In the genomic region with DNA sequence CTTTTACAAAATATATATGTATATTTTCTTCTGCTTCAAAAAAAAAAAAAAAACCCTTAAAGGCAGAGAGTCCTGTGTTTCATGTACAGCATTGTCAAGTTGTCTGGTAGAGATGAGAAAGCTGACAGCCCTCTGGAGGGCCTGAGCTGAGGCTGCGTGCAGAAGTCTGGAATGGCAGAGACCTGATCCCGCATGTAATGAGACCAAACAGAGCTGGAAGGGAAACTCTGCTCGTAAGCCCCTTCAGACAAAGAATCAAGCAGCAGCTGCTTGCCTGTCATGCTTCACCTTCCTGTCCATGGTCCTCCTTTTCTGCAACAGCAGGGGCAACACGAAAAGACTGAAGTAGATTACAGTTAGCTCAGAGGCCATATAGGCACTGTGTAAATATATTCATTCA, we compare ENCODE assay signal across 17 cellular contexts.
DNase-seq lines count a peak whose midpoint lies in the region; ATAC-seq and TF ChIP-seq lines count a peak whose summit lies in the region.
"Had no signal": no experiment of that assay in that cellular context is flagged by ENCODE, and none has a peak within 500 bp of the region (broad histone marks: within the 10 kb centered on the region; RNA-seq: fewer than 3 reads in every experiment).

No MANE protein-coding gene starts in this region.

- H3K36me3 ChIP-seq in smooth muscle cell (ENCODE audit: low read depth) (no peaks in the 10 kb centered on the region), mucosa of descending colon (ENCODE audit: low read depth) (no peaks in the 10 kb centered on the region), gastroesophageal sphincter (no peaks in the 10 kb centered on the region)

- H2AFZ ChIP-seq in smooth muscle cell (ENCODE audit: low read depth): peak overlapping the region; percentile 75

- no peak for TF ChIP-seq POLR2A in gastroesophageal sphincter (IDR thresholded peaks at IDR 0.05)

- 26% methylated on average over 4 of the region's 4 CpGs for WGBS in smooth muscle cell (ENCODE audit: low lambda C conversion rate)
- WGBS in gastroesophageal sphincter (ENCODE audit: low coverage in 1 of 2), 2 donors: 13 to 40% methylated on average over 4 of the region's 4 CpGs

- H3K4me3 ChIP-seq in smooth muscle cell (no peak overlapping the region), mucosa of descending colon (no peak overlapping the region), gastroesophageal sphincter (no peak overlapping the region)
- H3K4me3 ChIP-seq: A549 had no signal

- H4K20me1 ChIP-seq in smooth muscle cell (ENCODE audit: low read depth): no peaks in the 10 kb centered on the region

- H3K4me1 ChIP-seq in smooth muscle cell (ENCODE audit: low read depth) (peaks cover 25% of the 10 kb centered on the region), mucosa of descending colon (ENCODE audit: low read depth) (no peaks in the 10 kb centered on the region), gastroesophageal sphincter (no peaks in the 10 kb centered on the region)
- H3K4me1 ChIP-seq: A549 had no signal

- no peak overlapping the region for H3K9ac ChIP-seq in smooth muscle cell (ENCODE audit: low read depth)

- H3K9me3 ChIP-seq in smooth muscle cell (replicated peaks; ENCODE audit: low read depth): no peaks in the 10 kb centered on the region
- H3K9me3 ChIP-seq in mucosa of descending colon: no peaks in the 10 kb centered on the region
- no peaks in the 10 kb centered on the region for H3K9me3 ChIP-seq in gastroesophageal sphincter
- H3K9me3 ChIP-seq: A549 had no signal

- peak overlapping the region; percentile 61 for H3K4me2 ChIP-seq in smooth muscle cell
- H3K4me2 ChIP-seq: A549 had no signal

- no peaks in the 10 kb centered on the region for H3F3A ChIP-seq in smooth muscle cell (ENCODE audit: low read depth)

- TF ChIP-seq EP300 in gastroesophageal sphincter (IDR thresholded peaks at IDR 0.05): no peak

- ATAC-seq in mucosa of descending colon: no peak
- no peak for ATAC-seq in gastroesophageal sphincter
- ATAC-seq: A549, PC-3 had no signal

- DNase-seq in NCI-H82 (lab: John Stamatoyannopoulos, UW): peak; percentile 12
- DNase-seq in NCI-H82 treated with DMSO at 0.1 percent for 48 hours (lab: John Stamatoyannopoulos, UW; ENCODE audit: unreplicated experiment): no peak
- DNase-seq in SK-N-DZ (ENCODE audit: low spot score): peak; percentile 10
- peak; percentile 61 for DNase-seq in islet precursor cell
- DNase-seq in smooth muscle cell (lab: John Stamatoyannopoulos, UW; ENCODE audit: unreplicated experiment): no peak
- DNase-seq in mucosa of descending colon: no peak
- no peak for DNase-seq in NCI-H446 treated with DMSO at 0.1 percent for 48 hours (lab: John Stamatoyannopoulos, UW)
- DNase-seq: COR-L47, DMS153, EL, H7, IMR-90, NCI-H1436, NCI-H2107, PC-3 had no signal

- no peaks in the 10 kb centered on the region for H3K79me2 ChIP-seq in smooth muscle cell (ENCODE audit: low read depth)

- no peak for TF ChIP-seq CTCF in smooth muscle cell (IDR thresholded peaks at IDR 0.05; ENCODE audit: borderline replicate concordance, insufficient read depth, poor library complexity, severe bottlenecking)
- no peak for TF ChIP-seq CTCF in mucosa of descending colon (IDR thresholded peaks at IDR 0.05)
- no peak for TF ChIP-seq CTCF in gastroesophageal sphincter (IDR thresholded peaks at IDR 0.05)

- intact Hi-C loops in mucosa of descending colon (cut with DNase I, micrococcal nuclease): no loop called here

- H3K27me3 ChIP-seq in smooth muscle cell (ENCODE audit: low read depth) (no peaks in the 10 kb centered on the region), gastroesophageal sphincter (peaks cover 4% of the 10 kb centered on the region)

- H3K27ac ChIP-seq in smooth muscle cell (ENCODE audit: low read depth) (no peak overlapping the region), gastroesophageal sphincter (no peak overlapping the region)
- H3K27ac ChIP-seq: A549 had no signal

Comparison
In these comparisons a context has a peak if more than half of its experiments do, and no peak if none do; other contexts are left out.
1. DNase-seq: peak in NCI-H82 (single experiment), SK-N-DZ (single experiment) and islet precursor cell (single experiment); none in NCI-H82 treated with DMSO at 0.1 percent for 48 hours (single experiment), smooth muscle cell (single experiment), mucosa of descending colon (0 of 3) and NCI-H446 treated with DMSO at 0.1 percent for 48 hours (single experiment).